In genomic region chr14:93956082-93956481, GRCh38 we compare ENCODE assay signal across 1 cellular context.
A peak's percentile ranks its signal among the peaks of the same experiment; 100 is the strongest.
TF ChIP-seq lines count a peak whose summit lies in the region.

No MANE protein-coding gene starts in this region.

TF ChIP-seq in HepG2, 621 proteins besides CTCF, POLR2A, EP300 and RAD21:
- TF ChIP-seq ARID2 (CRISPR knock-in tag; IDR thresholded peaks at IDR 0.05; ENCODE audit: borderline replicate concordance) (0 out of 2 replicates have a peak, but pooled peaks have one; percentile 53), JUN (CRISPR knock-in tag; IDR thresholded peaks at IDR 0.05) (no peak)
